In genomic region chr7:143892527-143893300, GRCh38 we compare ENCODE assay signal across 8 cellular contexts.
DNase-seq lines count a peak whose midpoint lies in the region; ATAC-seq and TF ChIP-seq lines count a peak whose summit lies in the region.

No MANE protein-coding gene starts in this region.

- H3K36me3 ChIP-seq in OCI-LY3 (replicated peaks; ENCODE audit: low read depth, low read length), result peaks cover 13% of the 10 kb centered on the region

- peak overlapping the region; percentile 51 for H3K4me2 ChIP-seq in OCI-LY3 (ENCODE audit: low read length)

- H2AFZ ChIP-seq in OCI-LY3 (ENCODE audit: low read depth, low read length), result no peak overlapping the region

- peak; percentile 38 for DNase-seq in EL
- DNase-seq in iris pigment epithelial cell (ENCODE audit: low read depth), result peak; percentile 62
- no peak for DNase-seq in NOMO-1 treated with DMSO at 0.1 percent for 48 hours (lab: John Stamatoyannopoulos, UW; ENCODE audit: unreplicated experiment)
- DNase-seq in cerebellar cortex (ENCODE audit: low spot score), result no peak
- no peak for DNase-seq in superior temporal gyrus (ENCODE audit: extremely low spot score)

- H3K9ac ChIP-seq in OCI-LY3 (ENCODE audit: low read length), result no peak overlapping the region

- no peaks in the 10 kb centered on the region for H4K20me1 ChIP-seq in OCI-LY3 (ENCODE audit: insufficient read depth, low read length)

- peaks cover 2% of the 10 kb centered on the region; the same call in 1 of the 2 replicates for H3K79me2 ChIP-seq in OCI-LY3 (ENCODE audit: low read length)

- H3K4me3 ChIP-seq in OCI-LY3 (ENCODE audit: low read length), result peak overlapping the region; percentile 46

- no peaks in the 10 kb centered on the region for H3K9me3 ChIP-seq in OCI-LY3 (ENCODE audit: insufficient read depth, low read length)

- TF ChIP-seq CTCF in OCI-LY3 (IDR thresholded peaks at IDR 0.05; ENCODE audit: low read depth, low read length), result peak; percentile 72

- peak; percentile 99 for ATAC-seq in GM19351 (IDR thresholded peaks at IDR 0.05; ENCODE audit: unreplicated experiment)
- peak; percentile 87 for ATAC-seq in HG03108 (IDR thresholded peaks at IDR 0.05; ENCODE audit: unreplicated experiment)

- H3K27ac ChIP-seq in OCI-LY3 (ENCODE audit: low read length), result no peak overlapping the region

- peaks cover 12% of the 10 kb centered on the region for H3K4me1 ChIP-seq in OCI-LY3 (ENCODE audit: low read length)

- H3K27me3 ChIP-seq in OCI-LY3 (ENCODE audit: low read depth, low read length), result no peaks in the 10 kb centered on the region

Comparison
In these comparisons a context has a peak if more than half of its experiments do, and no peak if none do; other contexts are left out.
1. DNase-seq: peak in EL (single experiment) and iris pigment epithelial cell (single experiment); none in NOMO-1 treated with DMSO at 0.1 percent for 48 hours (single experiment), cerebellar cortex (single experiment) and superior temporal gyrus (single experiment).